1 cellular context compared by ENCODE assay signal in genomic region chr1:25819496-25820246, GRCh38.
A peak's percentile ranks its signal among the peaks of the same experiment; 100 is the strongest.
TF ChIP-seq lines count a peak whose summit lies in the region.

TSS of gene MTFR1L (plus strand) at chr1:25819954. CDS start at chr1:25823105, 3,151 bp downstream.

TF ChIP-seq in SK-N-SH, 30 proteins besides CTCF, POLR2A, EP300 and RAD21 (continued from another document):
- TF ChIP-seq REST (IDR thresholded peaks at IDR 0.05; ENCODE audit: low read depth, low read length) (no peak), RXRA (IDR thresholded peaks at IDR 0.05; ENCODE audit: borderline replicate concordance, low read depth) (no peak), SIN3A (IDR thresholded peaks at IDR 0.05; ENCODE audit: borderline replicate concordance, low read depth, low read length) (peak; percentile 65; the same call in 1 of the 2 replicates), PBX3 (IDR thresholded peaks at IDR 0.05) (peak; percentile 47; the same call in 1 of the 2 replicates)
